Comparison of ENCODE assay signal across 15 cellular contexts in genomic region chr11:47124675-47125074, GRCh38. TPM values are rescaled to one million over a fixed set of nuclear protein-coding genes. Genes with fewer than 3 reads are reported as not detected.
DNase-seq lines count a peak whose midpoint lies in the region; ATAC-seq and TF ChIP-seq lines count a peak whose summit lies in the region.
"Had no signal": no experiment of that assay in that cellular context is flagged by ENCODE, and none has a peak within 500 bp of the region (broad histone marks: within the 10 kb centered on the region; RNA-seq: fewer than 3 reads in every experiment).

No MANE protein-coding gene starts in this region.

- peaks cover 25% of the 10 kb centered on the region for H3K4me1 Mint-ChIP-seq in WTC11
- no peaks in the 10 kb centered on the region for H3K4me1 Mint-ChIP-seq in activated CD8-positive, alpha-beta memory T cell treated with anti-CD3 and anti-CD28 coated beads, Interleukin-2, amount 10 ng/mL, durations not matched to agents 7 days and 5 days

- no peak overlapping the region for H3K4me3 Mint-ChIP-seq in WTC11
- no peak overlapping the region for H3K4me3 Mint-ChIP-seq in activated CD8-positive, alpha-beta memory T cell treated with anti-CD3 and anti-CD28 coated beads, Interleukin-2, amount 10 ng/mL, durations not matched to agents 7 days and 5 days
- H3K4me3 Mint-ChIP-seq: CD4-positive, CD25-positive, alpha-beta regulatory T cell; GM23338 had no signal

- POLR2A ChIA-PET in WTC11 (lab: Charles Lee): no interaction called here

- no peaks in the 10 kb centered on the region for H3K9me3 Mint-ChIP-seq in WTC11
- no peaks in the 10 kb centered on the region for H3K9me3 Mint-ChIP-seq in activated CD8-positive, alpha-beta memory T cell treated with anti-CD3 and anti-CD28 coated beads, Interleukin-2, amount 10 ng/mL, durations not matched to agents 7 days and 5 days (ENCODE audit: low read depth)
- H3K9me3 Mint-ChIP-seq: CD4-positive, CD25-positive, alpha-beta regulatory T cell; GM23338 had no signal

- no peaks in the 10 kb centered on the region for H3K27me3 Mint-ChIP-seq in WTC11 (ENCODE audit: low read depth)
- H3K27me3 Mint-ChIP-seq in activated CD8-positive, alpha-beta memory T cell treated with anti-CD3 and anti-CD28 coated beads, Interleukin-2, amount 10 ng/mL, durations not matched to agents 7 days and 5 days: no peaks in the 10 kb centered on the region
- H3K27me3 Mint-ChIP-seq: CD4-positive, CD25-positive, alpha-beta regulatory T cell had no signal

- ATAC-seq in WTC11: no peak
- no peak for ATAC-seq in activated CD8-positive, alpha-beta memory T cell treated with anti-CD3 and anti-CD28 coated beads, Interleukin-2, amount 10 ng/mL, durations not matched to agents 7 days and 5 days
- no peak for ATAC-seq in HG03196 (IDR thresholded peaks at IDR 0.05; ENCODE audit: unreplicated experiment)
- ATAC-seq: GM12878, GM23338 had no signal

- H3K27ac Mint-ChIP-seq in WTC11: peak overlapping the region; percentile 63
- no peak overlapping the region for H3K27ac Mint-ChIP-seq in activated CD8-positive, alpha-beta memory T cell treated with anti-CD3 and anti-CD28 coated beads, Interleukin-2, amount 10 ng/mL, durations not matched to agents 7 days and 5 days
- H3K27ac Mint-ChIP-seq: CD4-positive, CD25-positive, alpha-beta regulatory T cell; GM23338 had no signal

- TF ChIP-seq CTCF in WTC11 (IDR thresholded peaks at IDR 0.05) (no peak), fibroblast of the aortic adventitia (IDR thresholded peaks at IDR 0.05; ENCODE audit: insufficient read depth, low read length) (no peak)

- CTCF ChIA-PET in WTC11 (lab: Charles Lee): no interaction called here
- CTCF ChIA-PET in activated CD8-positive, alpha-beta memory T cell treated with anti-CD3 and anti-CD28 coated beads, Interleukin-2, amount 10 ng/mL, durations not matched to agents 7 days and 5 days (lab: Charles Lee): no interaction called here

- DNase-seq in EH (ENCODE audit: low read depth) (peak; percentile 72), M059J (ENCODE audit: low read depth) (peak; percentile 30), WTC11 (ENCODE audit: low spot score) (no peak), fibroblast of the aortic adventitia (ENCODE audit: low read depth) (peak; percentile 43), DMS114 treated with DMSO at 0.1 percent for 48 hours (lab: John Stamatoyannopoulos, UW; ENCODE audit: unreplicated experiment) (no peak), NCI-H446 treated with DMSO at 0.1 percent for 48 hours (lab: John Stamatoyannopoulos, UW) (no peak)
- no peak for DNase-seq in activated CD8-positive, alpha-beta memory T cell treated with anti-CD3 and anti-CD28 coated beads, Interleukin-2, amount 10 ng/mL, durations not matched to agents 7 days and 5 days
- DNase-seq: 8988T; AML-193; CD4-positive, CD25-positive, alpha-beta regulatory T cell; H7 had no signal

- H3K36me3 Mint-ChIP-seq in WTC11: no peaks in the 10 kb centered on the region
- H3K36me3 Mint-ChIP-seq in activated CD8-positive, alpha-beta memory T cell treated with anti-CD3 and anti-CD28 coated beads, Interleukin-2, amount 10 ng/mL, durations not matched to agents 7 days and 5 days: no peaks in the 10 kb centered on the region
- H3K36me3 Mint-ChIP-seq: CD4-positive, CD25-positive, alpha-beta regulatory T cell had no signal

- H3K4me3 ChIP-seq in fibroblast of the aortic adventitia (ENCODE audit: low read depth, low read length): no peak overlapping the region
- H3K4me3 ChIP-seq: BLaER1 treated with 17β-estradiol and CSF1 and Interleukin-3, amounts not matched to agents 10 nM and 100 nM; GM12878; GM23338 had no signal

TF ChIP-seq in WTC11, 78 proteins besides CTCF, POLR2A, EP300 and RAD21 (continues in another document):
- TF ChIP-seq, protein P1, sequence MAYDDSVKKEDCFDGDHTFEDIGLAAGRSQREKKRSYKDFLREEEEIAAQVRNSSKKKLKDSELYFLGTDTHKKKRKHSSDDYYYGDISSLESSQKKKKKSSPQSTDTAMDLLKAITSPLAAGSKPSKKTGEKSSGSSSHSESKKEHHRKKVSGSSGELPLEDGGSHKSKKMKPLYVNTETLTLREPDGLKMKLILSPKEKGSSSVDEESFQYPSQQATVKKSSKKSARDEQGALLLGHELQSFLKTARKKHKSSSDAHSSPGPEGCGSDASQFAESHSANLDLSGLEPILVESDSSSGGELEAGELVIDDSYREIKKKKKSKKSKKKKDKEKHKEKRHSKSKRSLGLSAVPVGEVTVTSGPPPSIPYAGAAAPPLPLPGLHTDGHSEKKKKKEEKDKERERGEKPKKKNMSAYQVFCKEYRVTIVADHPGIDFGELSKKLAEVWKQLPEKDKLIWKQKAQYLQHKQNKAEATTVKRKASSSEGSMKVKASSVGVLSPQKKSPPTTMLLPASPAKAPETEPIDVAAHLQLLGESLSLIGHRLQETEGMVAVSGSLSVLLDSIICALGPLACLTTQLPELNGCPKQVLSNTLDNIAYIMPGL (CRISPR knock-in tag; IDR thresholded peaks at IDR 0.05): no peak
- TF ChIP-seq SMAD3 (CRISPR knock-in tag; IDR thresholded peaks at IDR 0.05; ENCODE audit: borderline replicate concordance) (no peak), ZNF281 (CRISPR knock-in tag; IDR thresholded peaks at IDR 0.05) (no peak), STAT6 (CRISPR knock-in tag; conservative IDR thresholded peaks at IDR 0.05; ENCODE audit: low read depth) (no peak), ESRRA (CRISPR knock-in tag; IDR thresholded peaks at IDR 0.05; ENCODE audit: borderline replicate concordance) (no peak)

RNA-seq across cellular contexts. Expression of gene ARFGAP2, which starts 52.0 kb away (rescaled TPM):
- total RNA-seq in M059J (2014; rRNA removed; shearing (Covaris generic)): 119 and 130 TPM in 2 replicates
- total RNA-seq in WTC11 (2021): 55.7 to 73.0 TPM (median 60.5 TPM) in 3 replicates
- total RNA-seq in fibroblast of the aortic adventitia (ENCODE audit: low replicate concordance): 98.5 and 152 TPM in 2 replicates
- total RNA-seq in activated CD8-positive, alpha-beta memory T cell treated with anti-CD3 and anti-CD28 coated beads, Interleukin-2, amount 10 ng/mL, durations not matched to agents 7 days and 5 days: 100 to 1,000 TPM; 103 TPM

Comparison
In these comparisons a context has a peak if more than half of its experiments do, and no peak if none do; other contexts are left out.
1. DNase-seq: peak in EH (single experiment), M059J (single experiment) and fibroblast of the aortic adventitia (single experiment); none in WTC11 (single experiment), DMS114 treated with DMSO at 0.1 percent for 48 hours (single experiment), NCI-H446 treated with DMSO at 0.1 percent for 48 hours (single experiment) and activated CD8-positive, alpha-beta memory T cell treated with anti-CD3 and anti-CD28 coated beads, Interleukin-2, amount 10 ng/mL, durations not matched to agents 7 days and 5 days (single experiment).